In the genomic region with DNA sequence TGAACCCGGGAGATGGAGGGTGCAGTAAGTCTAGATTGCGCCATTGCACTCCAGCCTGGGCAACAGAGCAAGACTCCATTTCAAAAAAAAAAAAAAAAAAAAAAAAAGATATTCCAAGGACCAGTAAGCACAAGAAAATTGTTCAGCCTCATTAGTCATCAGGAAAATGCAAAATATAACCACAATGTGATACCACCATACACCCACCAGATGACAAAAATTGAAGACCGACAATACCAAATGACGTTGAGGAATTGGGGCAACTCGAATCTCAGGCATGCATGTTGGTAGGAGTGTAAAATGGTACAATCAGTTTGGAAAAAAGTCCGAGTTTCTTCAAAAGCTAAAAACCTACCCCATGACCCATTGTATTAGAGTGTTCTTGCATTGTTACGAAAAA, we compare ENCODE assay signal across 25 cellular contexts.
DNase-seq lines count a peak whose midpoint lies in the region; ATAC-seq and TF ChIP-seq lines count a peak whose summit lies in the region.
"Had no signal": no experiment of that assay in that cellular context is flagged by ENCODE, and none has a peak within 500 bp of the region (broad histone marks: within the 10 kb centered on the region; RNA-seq: fewer than 3 reads in every experiment).

No MANE protein-coding gene starts in this region.

- no peaks in the 10 kb centered on the region for H3K27me3 Mint-ChIP-seq in activated CD4-positive, alpha-beta memory T cell treated with anti-CD3 and anti-CD28 coated beads for 36 hours
- no peaks in the 10 kb centered on the region for H3K27me3 Mint-ChIP-seq in activated CD4-positive, alpha-beta memory T cell treated with anti-CD3 and anti-CD28 coated beads, Interleukin-2, amount 10 ng/mL, durations not matched to agents 7 days and 5 days

- H3K18ac ChIP-seq in mesenchymal stem cell (ENCODE audit: low read depth in 1 of 2, low read length in 2 of 2) = peak overlapping the region in 1 of 2 experiments; percentile 52

- no peak for DNase-seq in activated CD4-positive, alpha-beta memory T cell treated with anti-CD3 and anti-CD28 coated beads for 36 hours
- DNase-seq in activated CD4-positive, alpha-beta memory T cell treated with anti-CD3 and anti-CD28 coated beads, Interleukin-2, amount 10 ng/mL, durations not matched to agents 7 days and 5 days = no peak
- DNase-seq in EH (ENCODE audit: low read depth) (peak; percentile 21), RWPE2 (ENCODE audit: low spot score) (no peak), mesenchymal stem cell (no peak), sigmoid colon (no peak)
- DNase-seq: activated CD4-positive, alpha-beta T cell treated with anti-CD3 and anti-CD28 coated beads, Interleukin-2, amount 10 ng/mL, durations not matched to agents 7 days and 5 days; activated naive CD4-positive, alpha-beta T cell treated with anti-CD3 and anti-CD28 coated beads, Interleukin-2, amount 50 U/mL, for 16 hours; amygdala; CD8-positive, alpha-beta T cell; DMS 273 treated with DMSO at 0.1 percent for 48 hours; hypothalamus; KBM-7; left colon; NCI-H1930; NCI-H524; stimulated activated CD4-positive, alpha-beta T cell treated with anti-CD3 and anti-CD28 coated beads, Interleukin-4, amount 100 ng/mL, for 24 hours; upper lobe of left lung had no signal

- intact Hi-C loops in activated CD4-positive, alpha-beta memory T cell treated with anti-CD3 and anti-CD28 coated beads for 36 hours (cut with micrococcal nuclease) = loop anchor here (10.0 kb wide), 2 partner anchors 121 to 159 kb away; no protein-coding TSS in a partner anchor
- intact Hi-C loops in sigmoid colon (cut with DNase I) = no loop called here

- no peak overlapping the region for H4K91ac ChIP-seq in mesenchymal stem cell (ENCODE audit: low read length)

- H3K79me1 ChIP-seq in mesenchymal stem cell (replicated peaks; ENCODE audit: low read length, poor library complexity, severe bottlenecking) = no peaks in the 10 kb centered on the region

- H3K27ac ChIP-seq in RWPE2 (ENCODE audit: poor library complexity, severe bottlenecking) (peak overlapping the region; percentile 78), mesenchymal stem cell (ENCODE audit: low read length, poor library complexity, severe bottlenecking) (no peak overlapping the region), sigmoid colon (no peak overlapping the region)
- H3K27ac ChIP-seq: 22Rv1, gastroesophageal sphincter, upper lobe of left lung had no signal

- no peak overlapping the region for H2BK12ac ChIP-seq in mesenchymal stem cell (ENCODE audit: low read length in 2 of 2)

- H3K4me3 Mint-ChIP-seq in activated CD4-positive, alpha-beta memory T cell treated with anti-CD3 and anti-CD28 coated beads for 36 hours = no peak overlapping the region
- no peak overlapping the region for H3K4me3 Mint-ChIP-seq in activated CD4-positive, alpha-beta memory T cell treated with anti-CD3 and anti-CD28 coated beads, Interleukin-2, amount 10 ng/mL, durations not matched to agents 7 days and 5 days
- H3K4me3 Mint-ChIP-seq: activated CD4-positive, alpha-beta T cell treated with anti-CD3 and anti-CD28 coated beads, Interleukin-2, amount 10 ng/mL, durations not matched to agents 7 days and 5 days; CD8-positive, alpha-beta T cell; nephron had no signal

- H3K4me2 ChIP-seq in mesenchymal stem cell (ENCODE audit: low read length, poor library complexity, severe bottlenecking) = no peak overlapping the region

- CTCF ChIA-PET in activated CD4-positive, alpha-beta memory T cell treated with anti-CD3 and anti-CD28 coated beads for 36 hours (lab: Charles Lee) = no interaction called here
- CTCF ChIA-PET in activated CD4-positive, alpha-beta memory T cell treated with anti-CD3 and anti-CD28 coated beads, Interleukin-2, amount 10 ng/mL, durations not matched to agents 7 days and 5 days (lab: Charles Lee) = no interaction called here

- no peak overlapping the region for H2BK15ac ChIP-seq in mesenchymal stem cell (ENCODE audit: low read depth, poor library complexity, severe bottlenecking)

- no peak for ATAC-seq in RWPE2 (ENCODE audit: low read depth)
- ATAC-seq in HG02852 (IDR thresholded peaks at IDR 0.05; ENCODE audit: unreplicated experiment) = no peak
- no peak for ATAC-seq in GM19395 (IDR thresholded peaks at IDR 0.05; ENCODE audit: unreplicated experiment)
- ATAC-seq: CD8-positive, alpha-beta T cell; gastroesophageal sphincter; left colon had no signal

- no peaks in the 10 kb centered on the region for H3K36me3 ChIP-seq in RWPE2 (ENCODE audit: low read depth)
- no peaks in the 10 kb centered on the region for H3K36me3 ChIP-seq in mesenchymal stem cell (ENCODE audit: control insufficient read depth in 1 of 2, insufficient read depth in 2 of 2, low read depth in 1 of 2, low read length in 2 of 2)
- H3K36me3 ChIP-seq in sigmoid colon = no peaks in the 10 kb centered on the region
- H3K36me3 ChIP-seq: gastroesophageal sphincter, MG63, SJCRH30, upper lobe of left lung had no signal

- no peak overlapping the region for H3K23ac ChIP-seq in mesenchymal stem cell (ENCODE audit: low read length in 2 of 2)

- WGBS in mesenchymal stem cell = 100% methylated on average over 1 of the region's 7 CpGs
- WGBS in sigmoid colon, 2 donors = 79 to 87% methylated on average over 7 of the region's 7 CpGs

- no peak overlapping the region for H3K14ac ChIP-seq in mesenchymal stem cell (ENCODE audit: low read length in 2 of 2)

- H3K4me1 Mint-ChIP-seq in activated CD4-positive, alpha-beta memory T cell treated with anti-CD3 and anti-CD28 coated beads for 36 hours (ENCODE audit: low read depth) = peaks cover 41% of the 10 kb centered on the region
- H3K4me1 Mint-ChIP-seq in activated CD4-positive, alpha-beta memory T cell treated with anti-CD3 and anti-CD28 coated beads, Interleukin-2, amount 10 ng/mL, durations not matched to agents 7 days and 5 days = peaks cover 50% of the 10 kb centered on the region

- no peaks in the 10 kb centered on the region for H3K27me3 ChIP-seq in RWPE2 (ENCODE audit: insufficient read depth, poor library complexity, severe bottlenecking)
- H3K27me3 ChIP-seq in mesenchymal stem cell (ENCODE audit: control insufficient read depth in 1 of 2, insufficient read depth in 1 of 2, low read length in 2 of 2) = no peaks in the 10 kb centered on the region
- H3K27me3 ChIP-seq in sigmoid colon = no peaks in the 10 kb centered on the region
- H3K27me3 ChIP-seq: gastroesophageal sphincter, MG63, SJCRH30, upper lobe of left lung had no signal

- no peak overlapping the region for H2AFZ ChIP-seq in mesenchymal stem cell (ENCODE audit: low read depth, low read length)

- TF ChIP-seq CTCF in RWPE2 (IDR thresholded peaks at IDR 0.05; ENCODE audit: poor library complexity, severe bottlenecking) = no peak
- no peak for TF ChIP-seq CTCF in sigmoid colon (IDR thresholded peaks at IDR 0.05)

- H3K4me3 ChIP-seq in RWPE2 (ENCODE audit: severe bottlenecking) (no peak overlapping the region), mesenchymal stem cell (ENCODE audit: insufficient read depth in 1 of 2, low read depth in 1 of 2, low read length in 2 of 2) (no peak overlapping the region), sigmoid colon (no peak overlapping the region)
- H3K4me3 ChIP-seq: gastroesophageal sphincter, MG63, upper lobe of left lung had no signal

- no peak overlapping the region for H2BK120ac ChIP-seq in mesenchymal stem cell (ENCODE audit: low read depth, low read length)

- H3K9me3 Mint-ChIP-seq in activated CD4-positive, alpha-beta memory T cell treated with anti-CD3 and anti-CD28 coated beads for 36 hours = peaks cover 7% of the 10 kb centered on the region
- peaks cover 4% of the 10 kb centered on the region for H3K9me3 Mint-ChIP-seq in activated CD4-positive, alpha-beta memory T cell treated with anti-CD3 and anti-CD28 coated beads, Interleukin-2, amount 10 ng/mL, durations not matched to agents 7 days and 5 days
- H3K9me3 Mint-ChIP-seq: CD8-positive, alpha-beta T cell had no signal

- H2AK5ac ChIP-seq in mesenchymal stem cell (ENCODE audit: low read length, severe bottlenecking) = peak overlapping the region; percentile 89

- H3K27ac Mint-ChIP-seq in activated CD4-positive, alpha-beta memory T cell treated with anti-CD3 and anti-CD28 coated beads for 36 hours = peak overlapping the region; percentile 45
- H3K27ac Mint-ChIP-seq in activated CD4-positive, alpha-beta memory T cell treated with anti-CD3 and anti-CD28 coated beads, Interleukin-2, amount 10 ng/mL, durations not matched to agents 7 days and 5 days = no peak overlapping the region
- H3K27ac Mint-ChIP-seq: CD8-positive, alpha-beta T cell had no signal

- no peak for TF ChIP-seq EP300 in sigmoid colon (IDR thresholded peaks at IDR 0.05)

- H4K8ac ChIP-seq in mesenchymal stem cell (ENCODE audit: low read length) = no peak overlapping the region

- no peaks in the 10 kb centered on the region for H3K9me3 ChIP-seq in RWPE2 (ENCODE audit: severe bottlenecking)
- H3K9me3 ChIP-seq in mesenchymal stem cell (ENCODE audit: control insufficient read depth, low read length) = peaks cover 11% of the 10 kb centered on the region
- peaks cover 0 to 2% (median 0%) of the 10 kb centered on the region in 4 donors for H3K9me3 ChIP-seq in sigmoid colon
- H3K9me3 ChIP-seq: gastroesophageal sphincter, MG63 had no signal

- H3K4ac ChIP-seq in mesenchymal stem cell (ENCODE audit: low read depth in 1 of 2, low read length in 2 of 2) = no peak overlapping the region

- H3K4me1 ChIP-seq in RWPE2 (ENCODE audit: insufficient read depth, poor library complexity, severe bottlenecking) (peaks cover 33% of the 10 kb centered on the region), mesenchymal stem cell (ENCODE audit: control insufficient read depth, insufficient read depth, low read depth, low read length) (peaks cover 2% of the 10 kb centered on the region), sigmoid colon (no peaks in the 10 kb centered on the region)
- H3K4me1 ChIP-seq: gastroesophageal sphincter, upper lobe of left lung had no signal

- peaks cover 2% of the 10 kb centered on the region for H3K36me3 Mint-ChIP-seq in activated CD4-positive, alpha-beta memory T cell treated with anti-CD3 and anti-CD28 coated beads for 36 hours
- H3K36me3 Mint-ChIP-seq in activated CD4-positive, alpha-beta memory T cell treated with anti-CD3 and anti-CD28 coated beads, Interleukin-2, amount 10 ng/mL, durations not matched to agents 7 days and 5 days (ENCODE audit: low read depth) = peaks cover 12% of the 10 kb centered on the region
- H3K36me3 Mint-ChIP-seq: CD8-positive, alpha-beta T cell had no signal

- TF ChIP-seq POLR2A in sigmoid colon (IDR thresholded peaks at IDR 0.05) = no peak

- H3K9ac ChIP-seq in mesenchymal stem cell (ENCODE audit: low read length) = no peak overlapping the region

- POLR2A ChIA-PET in activated CD4-positive, alpha-beta memory T cell treated with anti-CD3 and anti-CD28 coated beads for 36 hours (lab: Charles Lee) = no interaction called here
- POLR2A ChIA-PET in activated CD4-positive, alpha-beta memory T cell treated with anti-CD3 and anti-CD28 coated beads, Interleukin-2, amount 10 ng/mL, durations not matched to agents 7 days and 5 days (lab: Charles Lee) = no interaction called here

- no peak overlapping the region for H2BK5ac ChIP-seq in mesenchymal stem cell (ENCODE audit: low read depth, low read length, poor library complexity, severe bottlenecking)
